In the genomic region with DNA sequence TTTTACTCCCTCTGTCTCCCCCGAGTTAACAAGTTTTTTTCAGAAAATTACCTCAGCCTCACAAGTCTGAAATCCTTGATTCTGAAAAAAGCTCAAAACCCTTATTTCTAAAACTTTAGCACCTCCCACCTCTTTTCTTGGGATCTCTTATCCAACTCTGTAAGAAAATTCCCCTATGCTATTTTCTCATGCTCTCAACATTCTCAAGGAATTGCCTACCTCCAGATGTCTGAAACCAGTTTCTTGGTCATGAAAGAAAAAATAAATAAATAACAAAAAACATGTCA, we compare ENCODE assay signal across 15 cellular contexts. TPM values are rescaled to one million over a fixed set of nuclear protein-coding genes. Genes with fewer than 3 reads are reported as not detected.
A peak's percentile ranks its signal among the peaks of the same experiment; 100 is the strongest.
DNase-seq lines count a peak whose midpoint lies in the region; ATAC-seq, FAIRE-seq and TF ChIP-seq lines count a peak whose summit lies in the region.
"Had no signal": no experiment of that assay in that cellular context is flagged by ENCODE, and none has a peak within 500 bp of the region (broad histone marks: within the 10 kb centered on the region; RNA-seq: fewer than 3 reads in every experiment).

No MANE protein-coding gene starts in this region.

- no peak overlapping the region for H2BK12ac ChIP-seq in H9 (ENCODE audit: insufficient read length, low read depth, low read length)

- H3K18ac ChIP-seq in H9 (ENCODE audit: insufficient read length, low read depth, low read length), result peak overlapping the region; percentile 43

- H3K4ac ChIP-seq in H9 (ENCODE audit: low read depth, low read length), result no peak overlapping the region

- H2AK5ac ChIP-seq in H9 (ENCODE audit: insufficient read length, low read length), result no peak overlapping the region

- H3K4me2 ChIP-seq in H9 (ENCODE audit: insufficient read depth, insufficient read length, low read length) (no peak overlapping the region), K562 (ENCODE audit: insufficient read depth, low read length) (no peak overlapping the region), smooth muscle cell (no peak overlapping the region)
- H3K4me2 ChIP-seq: A549; BLaER1 treated with 17β-estradiol and CSF1 and Interleukin-3, amounts not matched to agents 10 nM and 100 nM had no signal

- H3K79me2 ChIP-seq in H9 (ENCODE audit: insufficient read depth, low read length) (no peaks in the 10 kb centered on the region), K562 (ENCODE audit: control insufficient read depth, insufficient read depth, low read length) (no peaks in the 10 kb centered on the region), smooth muscle cell (ENCODE audit: low read depth) (no peaks in the 10 kb centered on the region)

- H3K27me3 ChIP-seq in H9 (ENCODE audit: insufficient read depth, low read length), result no peaks in the 10 kb centered on the region
- no peaks in the 10 kb centered on the region for H3K27me3 ChIP-seq in K562 (ENCODE audit: control insufficient read depth in 2 of 2, insufficient read depth in 2 of 2, low read length in 2 of 2)
- no peaks in the 10 kb centered on the region for H3K27me3 ChIP-seq in smooth muscle cell (ENCODE audit: low read depth)
- H3K27me3 ChIP-seq in stomach, result no peaks in the 10 kb centered on the region
- H3K27me3 ChIP-seq: BLaER1 treated with 17β-estradiol and CSF1 and Interleukin-3, amounts not matched to agents 10 nM and 100 nM; SJCRH30 had no signal

- H3K56ac ChIP-seq in H9 (ENCODE audit: insufficient read length, low read depth, low read length), result no peak overlapping the region

- H2AFZ ChIP-seq in H9 (ENCODE audit: low read length), result no peak overlapping the region
- 0 out of 2 replicates have a peak overlapping the region, but pooled peaks have one; percentile 2 for H2AFZ ChIP-seq in K562 (ENCODE audit: low read depth, low read length)
- peak overlapping the region; percentile 37 for H2AFZ ChIP-seq in smooth muscle cell (ENCODE audit: low read depth)

- no peak for TF ChIP-seq EP300 in K562 (IDR thresholded peaks at IDR 0.05; ENCODE audit: low read length)
- no peak for TF ChIP-seq EP300 in stomach (IDR thresholded peaks at IDR 0.05)

- no peak overlapping the region for H3K14ac ChIP-seq in H9 (ENCODE audit: insufficient read depth, low read length)

- no peak overlapping the region for H4K5ac ChIP-seq in H9 (ENCODE audit: insufficient read length, low read depth, low read length)

- no peak overlapping the region for H4K8ac ChIP-seq in H9 (replicated peaks; ENCODE audit: insufficient read length, low read depth, low read length)

- intact Hi-C loops in K562 (cut with micrococcal nuclease), result no loop called here
- intact Hi-C loops in stomach (cut with DNase I; ENCODE audit: low total_unique reads), result no loop called here

- POLR2A ChIA-PET in K562 (lab: Yijun Ruan, JAX), result interaction anchor here (0.7 to 1.4 kb wide), 5 partner anchors 11 to 366 kb away, joined by 3 to 6 read pairs (median 3); partner anchors contain the start of gene SFPQ

- H3K23ac ChIP-seq in H9 (ENCODE audit: insufficient read length, low read depth, low read length), result no peak overlapping the region

- no peak overlapping the region for H3T11ph ChIP-seq in H9 (ENCODE audit: low read length)

- no peaks in the 10 kb centered on the region for H3K36me3 ChIP-seq in K562 (ENCODE audit: control insufficient read depth, insufficient read depth, low read length)
- H3K36me3 ChIP-seq in smooth muscle cell (ENCODE audit: low read depth), result no peaks in the 10 kb centered on the region
- H3K36me3 ChIP-seq in stomach, result no peaks in the 10 kb centered on the region
- H3K36me3 ChIP-seq: BLaER1 treated with 17β-estradiol and CSF1 and Interleukin-3, amounts not matched to agents 10 nM and 100 nM; SJCRH30 had no signal

- TF ChIP-seq CTCF in H9 (conservative IDR thresholded peaks at IDR 0.05) (no peak), K562 (IDR thresholded peaks at IDR 0.05 in 2 of 3, conservative IDR thresholded peaks at IDR 0.05 in 1 of 3; ENCODE audit: insufficient read depth in 2 of 3, low read depth in 1 of 3, low read length in 3 of 3) (no peak), smooth muscle cell (IDR thresholded peaks at IDR 0.05; ENCODE audit: borderline replicate concordance, insufficient read depth, poor library complexity, severe bottlenecking) (no peak), stomach (IDR thresholded peaks at IDR 0.05) (no peak)

- H4K91ac ChIP-seq in H9 (ENCODE audit: insufficient read length, low read depth, low read length), result no peak overlapping the region

- H3K4me1 ChIP-seq in H9 (ENCODE audit: insufficient read depth, low read length) (peaks cover 9% of the 10 kb centered on the region; the same call in 1 of the 2 replicates), K562 (replicated peaks in 1 of 2; ENCODE audit: control insufficient read depth in 2 of 2, insufficient read depth in 2 of 2, low read length in 2 of 2) (peaks cover 0 to 4% of the 10 kb centered on the region in 2 experiments; a peak in 1 of 5 replicates), smooth muscle cell (ENCODE audit: low read depth) (peaks cover 10% of the 10 kb centered on the region), stomach (no peaks in the 10 kb centered on the region)
- H3K4me1 ChIP-seq: A549; BLaER1 treated with 17β-estradiol and CSF1 and Interleukin-3, amounts not matched to agents 10 nM and 100 nM; SJCRH30 had no signal

- no peak overlapping the region for H2BK5ac ChIP-seq in H9 (ENCODE audit: insufficient read length, low read length)

- no peaks in the 10 kb centered on the region for H3F3A ChIP-seq in smooth muscle cell (ENCODE audit: low read depth)

- CTCF ChIA-PET in K562 (lab: Yijun Ruan, JAX; ENCODE audit: low intra/inter-chr PET ratio), result no interaction called here

- H3K27ac ChIP-seq in H9 (ENCODE audit: insufficient read length, low read depth, low read length), result no peak overlapping the region
- no peak overlapping the region for H3K27ac ChIP-seq in K562 (ENCODE audit: extremely low read depth, low read depth, low read length)
- no peak overlapping the region for H3K27ac ChIP-seq in smooth muscle cell (ENCODE audit: low read depth)
- no peak overlapping the region for H3K27ac ChIP-seq in stomach
- H3K27ac ChIP-seq: A549; BLaER1 treated with 17β-estradiol and CSF1 and Interleukin-3, amounts not matched to agents 10 nM and 100 nM; SJCRH30 had no signal

- H3K27ac Mint-ChIP-seq in H9, result peak overlapping the region in 2 of 3 experiments; percentile 2 to 76; a peak in 1 of 7 replicates

- H3K9me3 Mint-ChIP-seq in H9, result no peaks in the 10 kb centered on the region; a peak in 2 of 5 replicates

- H3K9me1 ChIP-seq in K562 (ENCODE audit: control insufficient read depth, insufficient read depth, low read length), result no peaks in the 10 kb centered on the region

- H3K9me3 ChIP-seq in H9 (ENCODE audit: control insufficient read depth, low read depth, low read length) (no peaks in the 10 kb centered on the region), K562 (replicated peaks; ENCODE audit: control insufficient read depth, insufficient read depth, low read depth, low read length) (no peaks in the 10 kb centered on the region), smooth muscle cell (replicated peaks; ENCODE audit: low read depth) (no peaks in the 10 kb centered on the region), stomach (no peaks in the 10 kb centered on the region)
- H3K9me3 ChIP-seq: A549; BLaER1 treated with 17β-estradiol and CSF1 and Interleukin-3, amounts not matched to agents 10 nM and 100 nM; SJCRH30 had no signal

- no CpG with 5 or more reads among the region's 1 CpG for WGBS in H9 (ENCODE audit: extremely low coverage, insufficient read length, low lambda C conversion rate)
- 21% methylated on average over 1 of the region's 1 CpG for WGBS in K562 (ENCODE audit: insufficient coverage, low coverage, missing lambda C conversion rate)
- WGBS in smooth muscle cell (ENCODE audit: low lambda C conversion rate), result 86% methylated on average over 1 of the region's 1 CpG
- WGBS in stomach, 5 donors, result 65 to 83% (median 81%) methylated on average over 1 of the region's 1 CpG

- H3K9ac ChIP-seq in H9 (ENCODE audit: extremely low read depth, insufficient read length, low read length), result no peak overlapping the region
- no peak overlapping the region for H3K9ac ChIP-seq in K562 (ENCODE audit: insufficient read depth in 1 of 2, low read depth in 2 of 2, low read length in 2 of 2)
- H3K9ac ChIP-seq in smooth muscle cell (ENCODE audit: low read depth), result no peak overlapping the region
- H3K9ac ChIP-seq: BLaER1 treated with 17β-estradiol and CSF1 and Interleukin-3, amounts not matched to agents 10 nM and 100 nM had no signal

- TF ChIP-seq RAD21 in K562 (CRISPR knock-in tag; conservative IDR thresholded peaks at IDR 0.05 in 1 of 2, IDR thresholded peaks at IDR 0.05 in 1 of 2), result no peak

- no peak overlapping the region for H3K4me3 ChIP-seq in K562
- no peak overlapping the region for H3K4me3 ChIP-seq in smooth muscle cell
- H3K4me3 ChIP-seq in stomach, result no peak overlapping the region
- H3K4me3 ChIP-seq: A549; BLaER1 treated with 17β-estradiol and CSF1 and Interleukin-3, amounts not matched to agents 10 nM and 100 nM; SJCRH30 had no signal

- peaks cover 18 to 29% of the 10 kb centered on the region in 2 experiments for H3K4me1 Mint-ChIP-seq in H9

- H3K4me3 Mint-ChIP-seq in H9, result peak overlapping the region in 1 of 2 experiments; percentile 33; a peak in 2 of 5 replicates

- H3K27me3 Mint-ChIP-seq in H9 (ENCODE audit: low read depth), result no peaks in the 10 kb centered on the region

- no peaks in the 10 kb centered on the region for H3K79me1 ChIP-seq in H9 (ENCODE audit: insufficient read depth, low read depth, low read length, poor library complexity, severe bottlenecking)

- BruUV-seq in K562 (replicated peaks; lab: Mats Ljungman, UMichigan), result no TSS peak

- no peaks in the 10 kb centered on the region for H4K20me1 ChIP-seq in H9 (ENCODE audit: control insufficient read depth, insufficient read depth, insufficient read length)
- H4K20me1 ChIP-seq in K562 (replicated peaks; ENCODE audit: control insufficient read depth, insufficient read depth, low read length), result no peaks in the 10 kb centered on the region
- no peaks in the 10 kb centered on the region for H4K20me1 ChIP-seq in smooth muscle cell (ENCODE audit: low read depth)
- H4K20me1 ChIP-seq: BLaER1 treated with 17β-estradiol and CSF1 and Interleukin-3, amounts not matched to agents 10 nM and 100 nM had no signal

- no peaks in the 10 kb centered on the region for H3K23me2 ChIP-seq in H9 (ENCODE audit: insufficient read length, low read depth, low read length, poor library complexity, severe bottlenecking)

- ATAC-seq in K562, result no peak
- no peak for ATAC-seq in HG02642 (IDR thresholded peaks at IDR 0.05; ENCODE audit: poor library complexity, unreplicated experiment)
- ATAC-seq: A549 had no signal

- no peaks in the 10 kb centered on the region for H3K36me3 Mint-ChIP-seq in H9 (ENCODE audit: insufficient read depth in 1 of 3, low read depth in 3 of 3)

- in situ Hi-C loops in K562 (cut with MboI), result no loop called here

- TF ChIP-seq POLR2A in K562 (conservative IDR thresholded peaks at IDR 0.05), result no peak
- no peak for TF ChIP-seq POLR2A in stomach (IDR thresholded peaks at IDR 0.05)

- H2BK15ac ChIP-seq in H9 (ENCODE audit: low read depth, low read length), result no peak overlapping the region

- no peak overlapping the region for H2BK120ac ChIP-seq in H9 (ENCODE audit: low read depth, low read length, poor library complexity, severe bottlenecking)

- no peak for DNase-seq in H9
- no peak for DNase-seq in K562 (ENCODE audit: extremely low read depth in 1 of 4, low spot score in 3 of 4)
- peak; percentile 62 for DNase-seq in inferior parietal cortex (ENCODE audit: extremely low spot score)
- no peak for DNase-seq in smooth muscle cell (lab: John Stamatoyannopoulos, UW; ENCODE audit: unreplicated experiment)
- DNase-seq in stomach, result no peak
- no peak for DNase-seq in activated effector memory CD4-positive, alpha-beta T cell treated with anti-CD3 and anti-CD28 coated beads, Interleukin-2, amount 50 U/mL, for 16 hours
- DNase-seq: GF-D8; NCI-H187; NCI-H69; NK-92 treated with Interleukin-12 subunit alpha and Interleukin-12 subunit beta, amount 100 ng/mL, for 24 hours; SJCRH30 had no signal

- no peak for FAIRE-seq in K562 (lab: Jason Lieb, UNC)
- FAIRE-seq: A549, GM12891 had no signal

- H2BK20ac ChIP-seq in H9 (ENCODE audit: low read depth, low read length, poor library complexity, severe bottlenecking), result no peak overlapping the region

RNA-seq across cellular contexts. Expression of gene SFPQ, which starts 18.1 kb away (rescaled TPM):
- total RNA-seq in H9 (2021), result 547 and 573 TPM in 2 replicates
- 205 and 671 TPM in 2 replicates for total RNA-seq in K562 (2011; cell fraction: chromatin; rRNA removed; ENCODE audit: low replicate concordance)
- total RNA-seq in K562 (2011; cell fraction: nucleolus; rRNA removed), result 112 and 137 TPM in 2 replicates
- 370 and 701 TPM in 2 replicates for total RNA-seq in K562 (2011; cell fraction: nucleoplasm; rRNA removed)
- 346 and 402 TPM in 2 replicates for total RNA-seq in K562 (2014; rRNA removed)
- 477 and 544 TPM in 2 replicates for total RNA-seq in K562 (2014; rRNA removed; fragmentation: Illumina TruSeq; extraction: Trizol)
- total RNA-seq in K562 (2015; rRNA removed; fragmentation: Illumina TruSeq; extraction: Trizol), result 480 and 510 TPM in 2 replicates
- total RNA-seq in K562 (2021), result 341 and 367 TPM in 2 replicates
- polyA plus RNA-seq in K562 (2011; rRNA removed), result 135 and 164 TPM in 2 replicates
- 48.2 and 57.6 TPM in 2 replicates for polyA plus RNA-seq in K562 (2011; cell fraction: cytosol; rRNA removed)
- 222 and 300 TPM in 2 replicates for polyA plus RNA-seq in K562 (2011; cell fraction: nucleus; rRNA removed)
- 216 and 359 TPM in 2 replicates for polyA plus RNA-seq in K562 (2012)
- 501 and 562 TPM in 2 replicates for polyA plus RNA-seq in K562 (2014; fragmentation: Illumina TruSeq; extraction: Trizol)
- polyA plus RNA-seq in K562 (2014; fragmentation: Nextera tagmentation; extraction: Ambion mirVana), result 10 to 100 TPM; 69.7 to 73.4 TPM
- polyA plus RNA-seq in K562 (2014; rRNA removed), result 266 and 399 TPM in 2 replicates
- polyA minus RNA-seq in K562 (2011; rRNA and poly(A)+ RNA removed), result 261 and 336 TPM in 2 replicates
- 91.0 and 96.7 TPM in 2 replicates for polyA minus RNA-seq in K562 (2011; cell fraction: cytosol; rRNA and poly(A)+ RNA removed)
- polyA minus RNA-seq in K562 (2011; cell fraction: nucleus; rRNA and poly(A)+ RNA removed), result 163 and 287 TPM in 2 replicates
- total RNA-seq in smooth muscle cell, result 119 and 145 TPM in 2 replicates
- 73.0 and 111 TPM in 2 replicates for polyA plus RNA-seq in smooth muscle cell
- total RNA-seq in stomach, result 100 to 1,000 TPM; 201 to 523 (median 223) TPM
- 100 to 1,000 TPM in 2 of 3 donors, 10 to 100 TPM in 1; 86.8 to 174 (median 158) TPM for polyA plus RNA-seq in stomach

RNA-seq across cellular contexts. Expression of gene ZMYM4, which starts 57.5 kb away (rescaled TPM):
- 66.0 and 66.9 TPM in 2 replicates for total RNA-seq in H9 (2021)
- 45.4 and 172 TPM in 2 replicates for total RNA-seq in K562 (2011; cell fraction: chromatin; rRNA removed; ENCODE audit: low replicate concordance)
- 21.7 and 37.4 TPM in 2 replicates for total RNA-seq in K562 (2011; cell fraction: nucleolus; rRNA removed)
- 46.6 and 51.5 TPM in 2 replicates for total RNA-seq in K562 (2011; cell fraction: nucleoplasm; rRNA removed)
- total RNA-seq in K562 (2014; rRNA removed), result 42.5 and 43.7 TPM in 2 replicates
- 72.0 and 86.8 TPM in 2 replicates for total RNA-seq in K562 (2014; rRNA removed; fragmentation: Illumina TruSeq; extraction: Trizol)
- total RNA-seq in K562 (2015; rRNA removed; fragmentation: Illumina TruSeq; extraction: Trizol), result 61.3 and 63.3 TPM in 2 replicates
- 77.2 and 85.0 TPM in 2 replicates for total RNA-seq in K562 (2021)
- polyA plus RNA-seq in K562 (2011; rRNA removed), result 58.4 and 68.0 TPM in 2 replicates
- 14.8 and 31.2 TPM in 2 replicates for polyA plus RNA-seq in K562 (2011; cell fraction: cytosol; rRNA removed)
- polyA plus RNA-seq in K562 (2011; cell fraction: nucleus; rRNA removed), result 25.3 and 39.9 TPM in 2 replicates
- polyA plus RNA-seq in K562 (2012), result 33.8 and 41.6 TPM in 2 replicates
- polyA plus RNA-seq in K562 (2014; fragmentation: Illumina TruSeq; extraction: Trizol), result 57.0 and 68.7 TPM in 2 replicates
- polyA plus RNA-seq in K562 (2014; fragmentation: Nextera tagmentation; extraction: Ambion mirVana), result 10 to 100 TPM; 15.2 to 19.1 TPM
- polyA plus RNA-seq in K562 (2014; rRNA removed), result 35.7 and 45.0 TPM in 2 replicates
- 142 and 182 TPM in 2 replicates for polyA minus RNA-seq in K562 (2011; rRNA and poly(A)+ RNA removed)
- 48.1 and 61.0 TPM in 2 replicates for polyA minus RNA-seq in K562 (2011; cell fraction: cytosol; rRNA and poly(A)+ RNA removed)
- 29.5 and 68.4 TPM in 2 replicates for polyA minus RNA-seq in K562 (2011; cell fraction: nucleus; rRNA and poly(A)+ RNA removed)
- total RNA-seq in smooth muscle cell, result 27.2 and 28.1 TPM in 2 replicates
- 15.7 and 18.7 TPM in 2 replicates for polyA plus RNA-seq in smooth muscle cell
- 100 to 1,000 TPM in 1 of 5 donors, 10 to 100 TPM in 4; 19.3 to 104 (median 33.6) TPM for total RNA-seq in stomach
- polyA plus RNA-seq in stomach, result 10 to 100 TPM in 1 of 3 donors, 1 to 10 TPM in 2; 8.8 to 13.9 (median 9.8) TPM
